Comparison of ENCODE assay signal across 8 cellular contexts in the genomic region with DNA sequence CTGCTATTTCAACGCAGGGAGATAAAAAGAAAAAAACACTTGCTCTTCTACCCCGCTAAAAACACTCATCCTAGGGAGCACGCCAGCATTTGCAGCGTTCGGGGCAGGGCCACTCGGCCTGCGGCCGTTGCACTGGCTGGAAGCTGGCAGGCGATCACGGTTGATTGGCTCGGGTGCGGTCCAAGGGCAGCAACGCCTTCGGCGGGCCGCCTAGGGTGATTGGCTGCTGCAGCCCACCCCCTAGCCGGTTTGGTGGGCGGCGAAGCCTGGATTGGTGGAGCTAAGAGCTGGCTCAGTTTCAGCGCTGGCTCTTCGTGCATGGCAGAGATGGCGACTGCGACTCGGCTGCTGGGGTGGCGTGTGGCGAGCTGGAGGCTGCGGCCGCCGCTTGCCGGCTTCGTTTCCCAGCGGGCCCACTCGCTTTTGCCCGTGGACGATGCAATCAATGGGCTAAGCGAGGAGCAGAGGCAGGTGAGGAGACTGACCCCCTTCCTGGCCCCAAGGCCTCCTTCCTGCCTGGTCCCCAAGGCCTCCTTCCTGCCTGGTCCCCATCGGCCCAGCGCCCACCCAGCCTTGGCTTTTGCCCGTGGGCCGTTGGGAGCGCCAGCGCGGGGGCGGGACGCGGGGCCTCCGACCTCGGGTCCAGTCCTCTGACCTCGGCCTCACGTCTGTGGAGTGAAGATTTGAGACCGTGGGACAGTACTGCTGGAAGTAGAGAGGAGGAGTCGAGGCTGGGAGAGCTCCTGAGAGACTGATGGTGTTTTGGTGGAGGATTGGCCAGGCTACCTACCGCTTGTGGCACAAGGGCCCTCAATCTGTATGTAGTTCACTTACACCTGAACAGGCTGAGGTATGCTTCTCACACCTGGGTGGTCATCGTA. TPM values are rescaled to one million over a fixed set of nuclear protein-coding genes. Genes with fewer than 3 reads are reported as not detected.
DNase-seq lines count a peak whose midpoint lies in the region; ATAC-seq and TF ChIP-seq lines count a peak whose summit lies in the region.

A gene (plus strand): TSS at position 295 of the 881 bp plus-strand sequence. CDS start 33 bp downstream, at position 328.

- no peak for TF ChIP-seq CTCF in Panc1 (IDR thresholded peaks at IDR 0.05)

- intact Hi-C loops in Panc1 (cut with micrococcal nuclease; ENCODE audit: unreplicated experiment) = no loop called here

- POLR2A ChIA-PET in Panc1 (lab: Charles Lee) = interaction anchor here (0.6 to 1.0 kb wide), 3 partner anchors 67 to 864 kb away, joined by 3 to 4 read pairs (median 3); no protein-coding TSS in a partner anchor

- no peaks in the 10 kb centered on the region for H3K27me3 Mint-ChIP-seq in activated T-cell treated with anti-CD3 and anti-CD28 coated beads, Interleukin-2, amount 50 U/mL, for 4 hours (ENCODE audit: low read depth)

- no peaks in the 10 kb centered on the region for H3K9me3 Mint-ChIP-seq in activated T-cell treated with anti-CD3 and anti-CD28 coated beads, Interleukin-2, amount 50 U/mL, for 4 hours

- CTCF ChIA-PET in Panc1 (lab: Charles Lee) = interaction anchor here (0.6 to 1.0 kb wide), 5 partner anchors 34 to 131 kb away, joined by 3 to 6 read pairs (median 3); no protein-coding TSS in a partner anchor

- BruUV-seq in Panc1 (replicated peaks; lab: Mats Ljungman, UMichigan) = no TSS peak

- no peaks in the 10 kb centered on the region for H3K27me3 ChIP-seq in Panc1 (ENCODE audit: control insufficient read depth, insufficient read depth, low read length)
- H3K27me3 ChIP-seq in esophagus (ENCODE audit: control insufficient read depth in 1 of 2, insufficient read depth in 2 of 2, low read length in 2 of 2) = no peaks in the 10 kb centered on the region
- H3K27me3 ChIP-seq in mucosa of stomach (ENCODE audit: control insufficient read depth, insufficient read depth, low read length) = no peaks in the 10 kb centered on the region

- H3K36me3 ChIP-seq in Panc1 (ENCODE audit: control insufficient read depth, insufficient read depth, low read length) = peaks cover 3% of the 10 kb centered on the region
- peaks cover 3 to 4% of the 10 kb centered on the region in 2 donors for H3K36me3 ChIP-seq in esophagus (ENCODE audit: control insufficient read depth in 2 of 2, insufficient read depth in 2 of 2, low read length in 1 of 2)
- H3K36me3 ChIP-seq in mucosa of stomach (ENCODE audit: control insufficient read depth, insufficient read depth, low read length) = no peaks in the 10 kb centered on the region

- H3K9me3 ChIP-seq in Panc1 (ENCODE audit: control insufficient read depth, insufficient read depth, low read depth, low read length) (no peaks in the 10 kb centered on the region), esophagus (ENCODE audit: control insufficient read depth in 2 of 2, insufficient read depth in 1 of 2, low read depth in 1 of 2, low read length in 1 of 2) (no peaks in the 10 kb centered on the region), mucosa of stomach (ENCODE audit: control insufficient read depth, low read length) (no peaks in the 10 kb centered on the region)

- H3K4me3 ChIP-seq in Panc1 (ENCODE audit: low read depth in 2 of 2, low read length in 2 of 2) (peak within 1 kb of the TSS; percentile 82 to 93), esophagus (ENCODE audit: low read depth in 1 of 2, low read length in 2 of 2) (peak within 1 kb of the TSS; percentile 49 to 77), mucosa of stomach (ENCODE audit: low read length) (peak within 1 kb of the TSS; percentile 87)

- H3K4me1 ChIP-seq in Panc1 (ENCODE audit: control insufficient read depth, insufficient read depth, low read length) (no peaks in the 10 kb centered on the region), esophagus (ENCODE audit: control insufficient read depth in 2 of 2, insufficient read depth in 2 of 2, low read length in 1 of 2) (no peaks in the 10 kb centered on the region), mucosa of stomach (ENCODE audit: control insufficient read depth, insufficient read depth, low read length) (peaks cover 8% of the 10 kb centered on the region)

- peaks cover 42% of the 10 kb centered on the region for H3K4me1 Mint-ChIP-seq in activated T-cell treated with anti-CD3 and anti-CD28 coated beads, Interleukin-2, amount 50 U/mL, for 4 hours (ENCODE audit: low read depth)

- peak within 1 kb of the TSS; percentile 88 for H3K4me3 Mint-ChIP-seq in activated T-cell treated with anti-CD3 and anti-CD28 coated beads, Interleukin-2, amount 50 U/mL, for 4 hours

- 1 to 3% methylated on average over 53 to 54 of the region's 54 CpGs for WGBS in esophagus, 2 donors

- H3K27ac ChIP-seq in Panc1 (ENCODE audit: low read length) = peak within 1 kb of the TSS; percentile 91
- H3K27ac ChIP-seq in esophagus (ENCODE audit: low read depth in 2 of 2, low read length in 1 of 2) = peak within 1 kb of the TSS; percentile 26 to 50

- H3K36me3 Mint-ChIP-seq in activated T-cell treated with anti-CD3 and anti-CD28 coated beads, Interleukin-2, amount 50 U/mL, for 4 hours (ENCODE audit: insufficient read depth) = peaks cover 10% of the 10 kb centered on the region

- H3K9ac ChIP-seq in mucosa of stomach (ENCODE audit: low read length) = peak within 1 kb of the TSS; percentile 83

- in situ Hi-C loops in KBM-7 (cut with MboI; ENCODE audit: low pct_unique_long_range_greater_than_20kb, low sequenced_read_pairs) (no loop called here), Panc1 (cut with HindIII; ENCODE audit: low pct_unique_long_range_greater_than_20kb, low sequenced_read_pairs) (no loop called here)

- ATAC-seq in GM21717 (IDR thresholded peaks at IDR 0.05; ENCODE audit: unreplicated experiment) (peak; percentile 83), Panc1 (peak; percentile 100)
- peak; percentile 98 to 99 for ATAC-seq in activated T-cell treated with anti-CD3 and anti-CD28 coated beads, Interleukin-2, amount 50 U/mL, for 4 hours

- DNase-seq in DMS153 (lab: John Stamatoyannopoulos, UW) (peak; percentile 68), KBM-7 (peak; percentile 96), Panc1 (ENCODE audit: low read depth, low spot score) (peak; percentile 47)
- peak; percentile 80 for DNase-seq in activated T-cell treated with anti-CD3 and anti-CD28 coated beads, Interleukin-2, amount 50 U/mL, for 4 hours
- DNase-seq in stimulated activated CD8-positive, alpha-beta memory T cell treated with anti-CD3 and anti-CD28 coated beads, Interleukin-7, amount 100 ng/mL, for 1 hour (ENCODE audit: low read depth in 2 of 2) = peak; percentile 79 to 81

RNA-seq across cellular contexts. Expression of the gene that starts here (rescaled TPM):
- 74.6 TPM for total RNA-seq in Panc1 (2021; ENCODE audit: unreplicated experiment)
- 57.8 TPM for polyA plus RNA-seq in Panc1 (2012; ENCODE audit: insufficient read length)
- 10 to 100 TPM; 65.2 to 71.4 (median 68.7) TPM for total RNA-seq in activated T-cell treated with anti-CD3 and anti-CD28 coated beads, Interleukin-2, amount 50 U/mL, for 4 hours
- 10 to 100 TPM; 13.4 to 14.9 TPM for polyA plus RNA-seq in esophagus

Comparison
In these comparisons a context has a peak if more than half of its experiments do, and no peak if none do; other contexts are left out.
1. Peak in every context shown above with its lines: DNase-seq, ATAC-seq, H3K4me3 ChIP-seq and H3K27ac ChIP-seq.